16 cellular contexts compared by ENCODE assay signal in the genomic region with DNA sequence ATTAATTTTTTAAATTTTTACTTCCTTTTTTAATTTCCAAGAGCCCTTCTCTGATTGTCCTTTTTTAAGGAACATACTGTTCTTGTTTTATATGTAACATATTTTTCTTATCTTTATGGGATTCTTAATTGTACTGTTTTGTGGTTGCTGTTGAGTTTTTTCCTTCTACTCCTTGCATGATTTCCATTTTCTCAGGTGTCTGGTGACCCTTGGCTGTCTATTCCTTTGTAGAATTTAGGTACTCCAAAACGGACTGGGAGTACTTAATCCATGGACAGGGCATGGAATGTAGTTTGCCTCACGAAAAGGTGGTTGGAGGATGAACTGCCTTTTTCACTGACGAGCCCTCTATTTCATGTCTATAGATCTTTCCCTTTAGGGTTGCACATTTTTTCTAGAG. TPM values are rescaled to one million over a fixed set of nuclear protein-coding genes. Genes with fewer than 3 reads are reported as not detected.
A peak's percentile ranks its signal among the peaks of the same experiment; 100 is the strongest.
DNase-seq lines count a peak whose midpoint lies in the region; ATAC-seq and TF ChIP-seq lines count a peak whose summit lies in the region.
"Had no signal": no experiment of that assay in that cellular context is flagged by ENCODE, and none has a peak within 500 bp of the region (broad histone marks: within the 10 kb centered on the region; RNA-seq: fewer than 3 reads in every experiment).

No MANE protein-coding gene starts in this region.

- H3K4me1 Mint-ChIP-seq in activated T-cell treated with anti-CD3 and anti-CD28 coated beads, Interleukin-2, amount 50 U/mL, for 24 hours (ENCODE audit: low read depth): no peaks in the 10 kb centered on the region

- H3K9me3 Mint-ChIP-seq in activated T-cell treated with anti-CD3 and anti-CD28 coated beads, Interleukin-2, amount 50 U/mL, for 24 hours: no peaks in the 10 kb centered on the region
- H3K9me3 Mint-ChIP-seq: CD4-positive, alpha-beta T cell; GM23338; HFFc6 had no signal

- no peaks in the 10 kb centered on the region for H3K36me3 ChIP-seq in gastroesophageal sphincter
- H3K36me3 ChIP-seq: BE2C had no signal

- H3K27me3 ChIP-seq in gastroesophageal sphincter: no peaks in the 10 kb centered on the region
- H3K27me3 ChIP-seq: BE2C had no signal

- no peak overlapping the region for H3K4me3 Mint-ChIP-seq in activated T-cell treated with anti-CD3 and anti-CD28 coated beads, Interleukin-2, amount 50 U/mL, for 24 hours
- H3K4me3 Mint-ChIP-seq: CD4-positive, alpha-beta T cell; GM23338; HFFc6 had no signal

- no peak for ATAC-seq in gastroesophageal sphincter
- ATAC-seq: GM23338 had no signal

- no peak for TF ChIP-seq CTCF in C4-2B (conservative IDR thresholded peaks at IDR 0.05)
- no peak for TF ChIP-seq CTCF in VCaP (conservative IDR thresholded peaks at IDR 0.05)
- TF ChIP-seq CTCF in gastroesophageal sphincter (IDR thresholded peaks at IDR 0.05): no peak

- 53 to 68% methylated on average over 3 of the region's 3 CpGs for WGBS in gastroesophageal sphincter (ENCODE audit: low coverage in 1 of 2), 2 donors

- H3K4me3 ChIP-seq in gastroesophageal sphincter: no peak overlapping the region
- H3K4me3 ChIP-seq: GM23338 had no signal

- H3K27ac Mint-ChIP-seq in activated T-cell treated with anti-CD3 and anti-CD28 coated beads, Interleukin-2, amount 50 U/mL, for 24 hours: no peak overlapping the region
- H3K27ac Mint-ChIP-seq: CD4-positive, alpha-beta T cell; GM23338; HFFc6 had no signal

- peaks cover 19% of the 10 kb centered on the region for H3K36me3 Mint-ChIP-seq in activated T-cell treated with anti-CD3 and anti-CD28 coated beads, Interleukin-2, amount 50 U/mL, for 24 hours (ENCODE audit: low read depth)

- no peak for DNase-seq in activated naive CD4-positive, alpha-beta T cell treated with Interleukin-2 at 50 U/mL for 16 hours
- DNase-seq in activated T-cell treated with anti-CD3 and anti-CD28 coated beads, Interleukin-2, amount 50 U/mL, for 24 hours: no peak
- no peak for DNase-seq in middle frontal gyrus (ENCODE audit: extremely low spot score, low spot score)
- DNase-seq: ACHN; BE2C; C1 segment of cervical spinal cord; CD4-positive, alpha-beta T cell; DMS153; DMS79; GDM1; HCEC 1CT; HFFc6 had no signal

- H3K27ac ChIP-seq in C4-2B (peak overlapping the region; percentile 24; the same call in 1 of the 2 replicates), VCaP (peak overlapping the region; percentile 32; the same call in 1 of the 2 replicates), gastroesophageal sphincter (peak overlapping the region in 3 of 4 donors; percentile 65 to 77 (median 77))

- no peaks in the 10 kb centered on the region for H3K27me3 Mint-ChIP-seq in activated T-cell treated with anti-CD3 and anti-CD28 coated beads, Interleukin-2, amount 50 U/mL, for 24 hours
- H3K27me3 Mint-ChIP-seq: CD4-positive, alpha-beta T cell had no signal

- H3K4me1 ChIP-seq in gastroesophageal sphincter: peaks cover 0 to 82% (median 0%) of the 10 kb centered on the region in 3 donors
- H3K4me1 ChIP-seq: BE2C had no signal

- TF ChIP-seq EP300 in gastroesophageal sphincter (IDR thresholded peaks at IDR 0.05): no peak

- TF ChIP-seq POLR2A in gastroesophageal sphincter (IDR thresholded peaks at IDR 0.05): no peak

- H3K9me3 ChIP-seq in gastroesophageal sphincter: no peaks in the 10 kb centered on the region
- H3K9me3 ChIP-seq: BE2C had no signal

RNA-seq across cellular contexts. Expression of a gene that starts 26.6 kb away (rescaled TPM):
- 100 to 1,000 TPM; 112 to 173 (median 118) TPM for total RNA-seq in gastroesophageal sphincter

Comparison
In these comparisons a context has a peak if more than half of its experiments do, and no peak if none do; other contexts are left out.
1. H3K27ac ChIP-seq: peak in every context shown above with its lines; median percentile 77 in gastroesophageal sphincter; 32 in VCaP; 24 in C4-2B.